Comparison of ENCODE assay signal across 22 cellular contexts in the genomic region with DNA sequence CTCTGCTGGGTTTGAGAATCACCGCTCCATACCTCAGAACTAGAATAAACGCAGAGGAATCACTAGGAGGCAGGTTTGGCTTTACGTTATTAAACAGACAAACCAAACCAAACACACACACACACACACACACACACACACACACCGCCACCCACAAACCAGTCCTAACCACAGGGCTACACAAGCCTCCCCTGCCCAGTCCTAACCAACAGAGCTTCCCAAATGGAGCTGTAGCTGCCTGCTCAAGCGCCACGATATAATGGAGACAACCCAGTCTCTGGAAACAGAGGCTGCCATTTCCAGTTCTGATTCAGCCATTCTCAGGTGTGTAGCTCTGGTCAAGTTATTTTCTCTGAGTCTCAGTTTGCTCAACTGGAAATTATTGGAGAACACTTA.
"Had no signal": no experiment of that assay in that cellular context is flagged by ENCODE, and none has a peak within 500 bp of the region (broad histone marks: within the 10 kb centered on the region; RNA-seq: fewer than 3 reads in every experiment).

No MANE protein-coding gene starts in this region.

- H3K27me3 Mint-ChIP-seq: activated CD4-positive, alpha-beta memory T cell treated with anti-CD3 and anti-CD28 coated beads for 36 hours; activated CD4-positive, alpha-beta T cell treated with anti-CD3 and anti-CD28 coated beads, Interleukin-2, amount 10 ng/mL, durations not matched to agents 7 days and 5 days; activated naive CD8-positive, alpha-beta T cell; activated T-helper 17 cell treated with anti-CD3 and anti-CD28 coated beads, Interleukin-2, amount 50 U/mL, for 72 hours; brain; central memory CD8-positive, alpha-beta T cell; T-cell had no signal

- H3K4me1 Mint-ChIP-seq: central memory CD8-positive, alpha-beta T cell had no signal

- H3K9me3 Mint-ChIP-seq: activated CD4-positive, alpha-beta memory T cell treated with anti-CD3 and anti-CD28 coated beads for 36 hours; activated CD4-positive, alpha-beta T cell treated with anti-CD3 and anti-CD28 coated beads, Interleukin-2, amount 10 ng/mL, durations not matched to agents 7 days and 5 days; activated naive CD4-positive, alpha-beta T cell treated with anti-CD3 and anti-CD28 coated beads for 36 hours; activated T-cell treated with anti-CD3 and anti-CD28 coated beads, Interleukin-2, amount 50 U/mL, for 4 hours; activated T-helper 17 cell treated with anti-CD3 and anti-CD28 coated beads, Interleukin-2, amount 50 U/mL, for 72 hours; central memory CD8-positive, alpha-beta T cell; T-cell had no signal

- FAIRE-seq: astrocyte had no signal

- H3K27ac ChIP-seq: VCaP had no signal

- H3K36me3 ChIP-seq: MG63 had no signal

- H3K4me3 ChIP-seq: MG63 had no signal

- H3K27ac Mint-ChIP-seq: activated CD4-positive, alpha-beta memory T cell treated with anti-CD3 and anti-CD28 coated beads for 36 hours; activated CD4-positive, alpha-beta T cell treated with anti-CD3 and anti-CD28 coated beads, Interleukin-2, amount 10 ng/mL, durations not matched to agents 7 days and 5 days; activated naive CD4-positive, alpha-beta T cell treated with anti-CD3 and anti-CD28 coated beads for 36 hours; activated naive CD8-positive, alpha-beta T cell; activated T-helper 17 cell treated with anti-CD3 and anti-CD28 coated beads, Interleukin-2, amount 50 U/mL, for 72 hours; T-cell had no signal

- H3K36me3 Mint-ChIP-seq: activated CD4-positive, alpha-beta memory T cell treated with anti-CD3 and anti-CD28 coated beads for 36 hours; brain had no signal

- H3K9me3 ChIP-seq: MG63 had no signal

- ATAC-seq: activated T-cell treated with anti-CD3 and anti-CD28 coated beads, Interleukin-2, amount 50 U/mL, for 4 hours; activated T-helper 17 cell treated with anti-CD3 and anti-CD28 coated beads, Interleukin-2, amount 50 U/mL, for 72 hours; PC-3; T-cell had no signal

- H3K27me3 ChIP-seq: MG63 had no signal

- H3K4me3 Mint-ChIP-seq: activated CD4-positive, alpha-beta memory T cell treated with anti-CD3 and anti-CD28 coated beads for 36 hours; activated CD4-positive, alpha-beta T cell treated with anti-CD3 and anti-CD28 coated beads, Interleukin-2, amount 10 ng/mL, durations not matched to agents 7 days and 5 days; activated naive CD4-positive, alpha-beta T cell treated with anti-CD3 and anti-CD28 coated beads for 36 hours; activated naive CD8-positive, alpha-beta T cell; activated T-cell treated with anti-CD3 and anti-CD28 coated beads, Interleukin-2, amount 50 U/mL, for 4 hours; activated T-helper 17 cell treated with anti-CD3 and anti-CD28 coated beads, Interleukin-2, amount 50 U/mL, for 72 hours; brain; central memory CD8-positive, alpha-beta T cell; T-cell had no signal

- DNase-seq: activated CD4-positive, alpha-beta memory T cell treated with anti-CD3 and anti-CD28 coated beads for 36 hours; activated CD4-positive, alpha-beta T cell treated with anti-CD3 and anti-CD28 coated beads, Interleukin-2, amount 10 ng/mL, durations not matched to agents 7 days and 5 days; activated CD4-positive, CD25-positive, alpha-beta regulatory T cell; activated CD8-positive, alpha-beta memory T cell treated with anti-CD3 and anti-CD28 coated beads for 24 hours; activated gamma-delta T cell; activated naive CD4-positive, alpha-beta T cell treated with anti-CD3 and anti-CD28 coated beads for 36 hours; activated T-cell treated with anti-CD3 and anti-CD28 coated beads, Interleukin-2, amount 50 U/mL, for 4 hours; amygdala; MG63; NCI-H1105; NCI-H1436 treated with DMSO at 0.1 percent for 48 hours; NCI-H187; PC-3; T-cell; T-helper 2 cell; T1000 had no signal
